1 cellular context compared by ENCODE assay signal in genomic region chr9:113309204-113309813, GRCh38.
TF ChIP-seq lines count a peak whose summit lies in the region.

No MANE protein-coding gene starts in this region.

TF ChIP-seq in IMR-90, 13 proteins besides CTCF, POLR2A, EP300 and RAD21:
- TF ChIP-seq CEBPB (IDR thresholded peaks at IDR 0.05; ENCODE audit: low read depth, low read length) (no peak), CHD1 (IDR thresholded peaks at IDR 0.05; ENCODE audit: low read depth, low read length) (no peak), MAFK (IDR thresholded peaks at IDR 0.05; ENCODE audit: low read depth, low read length) (peak; percentile 22; the same call in 1 of the 2 replicates), NFE2L2 (IDR thresholded peaks at IDR 0.05; ENCODE audit: low read depth, low read length) (no peak), BHLHE40 (IDR thresholded peaks at IDR 0.05; ENCODE audit: low read depth, low read length) (no peak), SMC3 (IDR thresholded peaks at IDR 0.05; ENCODE audit: low read depth, low read length) (peak; percentile 76), RFX5 (IDR thresholded peaks at IDR 0.05; ENCODE audit: low read depth, low read length) (no peak)
